ENCODE assay signal across 2 cellular contexts in genomic region chr18:4283746-4284291, GRCh38.
TF ChIP-seq lines count a peak whose summit lies in the region.

No MANE protein-coding gene starts in this region.

TF ChIP-seq in GM23338, 12 proteins besides CTCF, POLR2A, EP300 and RAD21:
- TF ChIP-seq ZNF462 (CRISPR knock-in tag; IDR thresholded peaks at IDR 0.05) (no peak), STAT1 (IDR thresholded peaks at IDR 0.05; ENCODE audit: unreplicated experiment) (no peak), NANOG (IDR thresholded peaks at IDR 0.05; ENCODE audit: borderline replicate concordance) (no peak), EZH2phosphoT487 (IDR thresholded peaks at IDR 0.05; ENCODE audit: unreplicated experiment) (no peak), ZNF331 (CRISPR knock-in tag; IDR thresholded peaks at IDR 0.05; ENCODE audit: low read depth) (no peak), POLR2AphosphoS5 (IDR thresholded peaks at IDR 0.05; ENCODE audit: low read depth) (no peak), EZH2 (IDR thresholded peaks at IDR 0.05; ENCODE audit: low read depth, unreplicated experiment) (no peak), ETS1 (IDR thresholded peaks at IDR 0.05) (no peak), JUNB (IDR thresholded peaks at IDR 0.05; ENCODE audit: unreplicated experiment) (no peak)

TF ChIP-seq in SK-N-SH, 30 proteins besides CTCF, POLR2A, EP300 and RAD21 (continued from another document):
- TF ChIP-seq REST (IDR thresholded peaks at IDR 0.05; ENCODE audit: low read depth, low read length): no peak
- TF ChIP-seq NFIC (IDR thresholded peaks at IDR 0.05; ENCODE audit: borderline replicate concordance): no peak
- TF ChIP-seq MEF2A (IDR thresholded peaks at IDR 0.05; ENCODE audit: borderline replicate concordance, low read depth): no peak
